Comparison of ENCODE assay signal across 9 cellular contexts in the genomic region with DNA sequence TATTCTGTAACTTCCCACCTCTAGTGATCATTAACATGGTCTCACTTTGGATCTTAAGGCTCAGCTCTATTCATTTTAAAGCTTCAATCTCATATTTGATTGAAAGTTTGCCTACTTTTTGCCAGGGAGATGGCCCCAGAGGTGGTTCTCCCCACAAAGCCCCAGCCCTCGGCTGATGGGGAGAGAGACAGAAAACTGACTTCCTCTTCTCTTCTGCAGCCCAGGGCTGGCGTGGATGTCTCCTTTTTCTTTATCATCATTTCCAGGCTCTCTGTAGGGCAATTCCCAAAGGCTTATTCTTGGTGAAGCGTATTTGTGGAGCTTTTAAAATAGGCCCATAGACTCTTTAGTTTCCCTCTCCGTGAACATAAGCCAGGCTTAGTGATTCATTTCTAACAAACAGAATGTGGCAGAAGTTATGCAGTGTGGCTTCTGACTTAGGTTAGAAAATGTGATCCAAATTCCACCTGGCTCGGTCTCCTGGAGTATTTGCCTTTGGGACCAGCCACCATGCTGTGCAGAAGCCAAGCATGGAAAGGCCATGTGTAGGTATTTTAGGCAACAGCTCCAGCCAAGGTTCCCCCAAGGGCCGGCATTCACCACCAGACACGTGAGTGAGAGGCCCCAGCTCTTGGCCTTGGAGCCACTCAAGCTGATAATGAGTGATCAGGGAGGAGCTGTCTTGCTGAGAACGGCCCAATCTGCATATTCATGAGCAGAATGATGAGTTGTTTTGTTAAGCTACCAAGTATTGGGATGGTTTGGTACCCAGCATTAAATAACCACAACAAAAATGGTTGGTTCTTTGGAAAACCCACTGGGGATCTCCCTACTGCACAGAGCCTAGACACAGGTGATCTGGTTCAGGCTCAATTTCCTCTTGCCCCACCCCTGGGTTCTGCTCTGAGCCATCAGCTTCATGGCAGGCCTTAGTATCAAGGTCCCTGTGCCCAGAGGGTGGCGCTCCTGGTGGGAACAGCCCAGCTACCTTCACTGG.
DNase-seq lines count a peak whose midpoint lies in the region; ATAC-seq, FAIRE-seq and TF ChIP-seq lines count a peak whose summit lies in the region.
"Had no signal": no experiment of that assay in that cellular context is flagged by ENCODE, and none has a peak within 500 bp of the region (broad histone marks: within the 10 kb centered on the region; RNA-seq: fewer than 3 reads in every experiment).

No MANE protein-coding gene starts in this region.

- no peaks in the 10 kb centered on the region for H3K36me3 Mint-ChIP-seq in activated T-helper 17 cell treated with anti-CD3 and anti-CD28 coated beads, Interleukin-2, amount 50 U/mL, for 72 hours (ENCODE audit: low read depth)

- no peak for TF ChIP-seq EP300 in stomach (IDR thresholded peaks at IDR 0.05)

- no peaks in the 10 kb centered on the region for H3K9me3 ChIP-seq in stomach
- H3K9me3 ChIP-seq in pancreas, result no peaks in the 10 kb centered on the region

- H3K4me1 Mint-ChIP-seq in activated T-helper 17 cell treated with anti-CD3 and anti-CD28 coated beads, Interleukin-2, amount 50 U/mL, for 72 hours, result peaks cover 8% of the 10 kb centered on the region

- WGBS in stomach, 5 donors, result 79 to 88% (median 83%) methylated on average over 8 to 9 of the region's 9 CpGs
- WGBS in pancreas, 2 donors, result 73 to 75% methylated on average over 9 of the region's 9 CpGs

- peaks cover 14% of the 10 kb centered on the region for H3K27me3 Mint-ChIP-seq in activated T-helper 17 cell treated with anti-CD3 and anti-CD28 coated beads, Interleukin-2, amount 50 U/mL, for 72 hours

- no peaks in the 10 kb centered on the region for H3K9me3 Mint-ChIP-seq in activated T-helper 17 cell treated with anti-CD3 and anti-CD28 coated beads, Interleukin-2, amount 50 U/mL, for 72 hours

- peak; percentile 36 to 52 for DNase-seq in stimulated activated CD4-positive, alpha-beta T cell treated with anti-CD3 and anti-CD28 coated beads, Interleukin-2, amount 100 ng/mL, for 24 hours
- DNase-seq in stomach (no peak), NCI-H524 (lab: John Stamatoyannopoulos, UW) (no peak), pancreas (no peak)

- H3K4me1 ChIP-seq in stomach, result peaks cover 0 to 6% (median 0%) of the 10 kb centered on the region in 4 donors
- no peaks in the 10 kb centered on the region for H3K4me1 ChIP-seq in pancreas

- ATAC-seq in GM18858 (IDR thresholded peaks at IDR 0.05; ENCODE audit: unreplicated experiment), result peak; percentile 34
- ATAC-seq in HG02610 (IDR thresholded peaks at IDR 0.05; ENCODE audit: unreplicated experiment), result peak; percentile 72
- ATAC-seq in activated T-helper 17 cell treated with anti-CD3 and anti-CD28 coated beads, Interleukin-2, amount 50 U/mL, for 72 hours (replicated peaks), result peak; percentile 92
- ATAC-seq in pancreas, result no peak

- TF ChIP-seq CTCF in stomach (IDR thresholded peaks at IDR 0.05) (no peak), pancreas (IDR thresholded peaks at IDR 0.05) (no peak)

- FAIRE-seq in pancreas (lab: Jason Lieb, UNC), result no peak
- FAIRE-seq: endothelial cell of umbilical vein, RCC 7860 had no signal

- no peak for TF ChIP-seq POLR2A in stomach (IDR thresholded peaks at IDR 0.05)

- intact Hi-C loops in stomach (cut with DNase I; ENCODE audit: low total_unique reads), result no loop called here
- intact Hi-C loops in pancreas (cut with DNase I), result no loop called here

- no peaks in the 10 kb centered on the region for H3K36me3 ChIP-seq in stomach
- H3K36me3 ChIP-seq in pancreas, result no peaks in the 10 kb centered on the region

- H3K4me3 ChIP-seq in stomach (no peak overlapping the region), pancreas (no peak overlapping the region)

- H3K4me3 Mint-ChIP-seq in activated T-helper 17 cell treated with anti-CD3 and anti-CD28 coated beads, Interleukin-2, amount 50 U/mL, for 72 hours, result peak overlapping the region; percentile 18

- H3K27ac ChIP-seq in stomach, result no peak overlapping the region
- no peak overlapping the region for H3K27ac ChIP-seq in pancreas

- H3K27me3 ChIP-seq in stomach, result no peaks in the 10 kb centered on the region
- no peaks in the 10 kb centered on the region for H3K27me3 ChIP-seq in pancreas

- no peak overlapping the region for H3K27ac Mint-ChIP-seq in activated T-helper 17 cell treated with anti-CD3 and anti-CD28 coated beads, Interleukin-2, amount 50 U/mL, for 72 hours

Comparison
In these comparisons a context has a peak if more than half of its experiments do, and no peak if none do; other contexts are left out.
1. ATAC-seq: peak in GM18858 (single experiment), HG02610 (single experiment) and activated T-helper 17 cell treated with anti-CD3 and anti-CD28 coated beads, Interleukin-2, amount 50 U/mL, for 72 hours (single experiment); none in pancreas (0 of 4).
2. DNase-seq: peak in stimulated activated CD4-positive, alpha-beta T cell treated with anti-CD3 and anti-CD28 coated beads, Interleukin-2, amount 100 ng/mL, for 24 hours (2 of 2); none in stomach (single experiment), NCI-H524 (0 of 2) and pancreas (0 of 6).